Comparison of ENCODE assay signal across 1 cellular context in the genomic region with DNA sequence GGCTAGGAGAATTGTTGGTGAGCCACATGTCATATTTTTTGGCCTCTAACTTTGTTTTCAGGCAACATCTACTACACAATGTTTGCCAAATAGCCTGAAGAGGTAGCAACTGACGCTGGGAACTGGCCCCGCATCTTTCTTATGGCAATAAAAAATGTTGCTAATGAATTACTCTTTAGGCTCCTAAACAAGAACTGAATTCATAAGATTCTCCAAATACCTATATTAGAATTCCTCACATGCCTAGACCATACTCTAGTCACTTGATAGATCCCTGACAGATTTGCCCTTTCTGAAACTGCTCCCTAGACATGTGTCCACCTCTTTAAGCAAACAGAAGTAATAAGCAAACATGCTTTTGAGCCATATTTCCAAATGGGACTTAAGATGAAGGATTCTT.
TF ChIP-seq lines count a peak whose summit lies in the region.

No MANE protein-coding gene starts in this region.

TF ChIP-seq in GM23338, 12 proteins besides CTCF, POLR2A, EP300 and RAD21 (continued from another document):
- TF ChIP-seq, protein P1, sequence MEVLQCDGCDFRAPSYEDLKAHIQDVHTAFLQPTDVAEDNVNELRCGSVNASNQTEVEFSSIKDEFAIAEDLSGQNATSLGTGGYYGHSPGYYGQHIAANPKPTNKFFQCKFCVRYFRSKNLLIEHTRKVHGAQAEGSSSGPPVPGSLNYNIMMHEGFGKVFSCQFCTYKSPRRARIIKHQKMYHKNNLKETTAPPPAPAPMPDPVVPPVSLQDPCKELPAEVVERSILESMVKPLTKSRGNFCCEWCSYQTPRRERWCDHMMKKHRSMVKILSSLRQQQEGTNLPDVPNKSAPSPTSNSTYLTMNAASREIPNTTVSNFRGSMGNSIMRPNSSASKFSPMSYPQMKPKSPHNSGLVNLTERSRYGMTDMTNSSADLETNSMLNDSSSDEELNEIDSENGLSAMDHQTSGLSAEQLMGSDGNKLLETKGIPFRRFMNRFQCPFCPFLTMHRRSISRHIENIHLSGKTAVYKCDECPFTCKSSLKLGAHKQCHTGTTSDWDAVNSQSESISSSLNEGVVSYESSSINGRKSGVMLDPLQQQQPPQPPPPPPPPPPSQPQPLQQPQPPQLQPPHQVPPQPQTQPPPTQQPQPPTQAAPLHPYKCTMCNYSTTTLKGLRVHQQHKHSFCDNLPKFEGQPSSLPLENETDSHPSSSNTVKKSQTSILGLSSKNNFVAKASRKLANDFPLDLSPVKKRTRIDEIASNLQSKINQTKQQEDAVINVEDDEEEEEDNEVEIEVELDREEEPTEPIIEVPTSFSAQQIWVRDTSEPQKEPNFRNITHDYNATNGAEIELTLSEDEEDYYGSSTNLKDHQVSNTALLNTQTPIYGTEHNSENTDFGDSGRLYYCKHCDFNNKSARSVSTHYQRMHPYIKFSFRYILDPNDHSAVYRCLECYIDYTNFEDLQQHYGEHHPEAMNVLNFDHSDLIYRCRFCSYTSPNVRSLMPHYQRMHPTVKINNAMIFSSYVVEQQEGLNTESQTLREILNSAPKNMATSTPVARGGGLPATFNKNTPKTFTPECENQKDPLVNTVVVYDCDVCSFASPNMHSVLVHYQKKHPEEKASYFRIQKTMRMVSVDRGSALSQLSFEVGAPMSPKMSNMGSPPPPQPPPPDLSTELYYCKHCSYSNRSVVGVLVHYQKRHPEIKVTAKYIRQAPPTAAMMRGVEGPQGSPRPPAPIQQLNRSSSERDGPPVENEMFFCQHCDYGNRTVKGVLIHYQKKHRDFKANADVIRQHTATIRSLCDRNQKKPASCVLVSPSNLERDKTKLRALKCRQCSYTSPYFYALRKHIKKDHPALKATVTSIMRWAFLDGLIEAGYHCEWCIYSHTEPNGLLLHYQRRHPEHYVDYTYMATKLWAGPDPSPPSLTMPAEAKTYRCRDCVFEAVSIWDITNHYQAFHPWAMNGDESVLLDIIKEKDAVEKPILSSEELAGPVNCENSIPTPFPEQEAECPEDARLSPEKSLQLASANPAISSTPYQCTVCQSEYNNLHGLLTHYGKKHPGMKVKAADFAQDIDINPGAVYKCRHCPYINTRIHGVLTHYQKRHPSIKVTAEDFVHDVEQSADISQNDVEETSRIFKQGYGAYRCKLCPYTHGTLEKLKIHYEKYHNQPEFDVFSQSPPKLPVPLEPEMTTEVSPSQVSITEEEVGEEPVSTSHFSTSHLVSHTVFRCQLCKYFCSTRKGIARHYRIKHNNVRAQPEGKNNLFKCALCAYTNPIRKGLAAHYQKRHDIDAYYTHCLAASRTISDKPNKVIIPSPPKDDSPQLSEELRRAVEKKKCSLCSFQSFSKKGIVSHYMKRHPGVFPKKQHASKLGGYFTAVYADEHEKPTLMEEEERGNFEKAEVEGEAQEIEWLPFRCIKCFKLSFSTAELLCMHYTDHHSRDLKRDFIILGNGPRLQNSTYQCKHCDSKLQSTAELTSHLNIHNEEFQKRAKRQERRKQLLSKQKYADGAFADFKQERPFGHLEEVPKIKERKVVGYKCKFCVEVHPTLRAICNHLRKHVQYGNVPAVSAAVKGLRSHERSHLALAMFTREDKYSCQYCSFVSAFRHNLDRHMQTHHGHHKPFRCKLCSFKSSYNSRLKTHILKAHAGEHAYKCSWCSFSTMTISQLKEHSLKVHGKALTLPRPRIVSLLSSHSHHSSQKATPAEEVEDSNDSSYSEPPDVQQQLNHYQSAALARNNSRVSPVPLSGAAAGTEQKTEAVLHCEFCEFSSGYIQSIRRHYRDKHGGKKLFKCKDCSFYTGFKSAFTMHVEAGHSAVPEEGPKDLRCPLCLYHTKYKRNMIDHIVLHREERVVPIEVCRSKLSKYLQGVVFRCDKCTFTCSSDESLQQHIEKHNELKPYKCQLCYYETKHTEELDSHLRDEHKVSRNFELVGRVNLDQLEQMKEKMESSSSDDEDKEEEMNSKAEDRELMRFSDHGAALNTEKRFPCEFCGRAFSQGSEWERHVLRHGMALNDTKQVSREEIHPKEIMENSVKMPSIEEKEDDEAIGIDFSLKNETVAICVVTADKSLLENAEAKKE (CRISPR knock-in tag; IDR thresholded peaks at IDR 0.05): no peak
- TF ChIP-seq NANOG (IDR thresholded peaks at IDR 0.05; ENCODE audit: borderline replicate concordance) (no peak), ZNF331 (CRISPR knock-in tag; IDR thresholded peaks at IDR 0.05; ENCODE audit: low read depth) (no peak), EZH2 (IDR thresholded peaks at IDR 0.05; ENCODE audit: low read depth, unreplicated experiment) (no peak), ZNF114 (CRISPR knock-in tag; IDR thresholded peaks at IDR 0.05) (no peak), STAT1 (IDR thresholded peaks at IDR 0.05; ENCODE audit: unreplicated experiment) (no peak)
TF ChIP-seq in GM23338: peak in this region for 0.
